Comparison of ENCODE assay signal across 24 cellular contexts in the genomic region with DNA sequence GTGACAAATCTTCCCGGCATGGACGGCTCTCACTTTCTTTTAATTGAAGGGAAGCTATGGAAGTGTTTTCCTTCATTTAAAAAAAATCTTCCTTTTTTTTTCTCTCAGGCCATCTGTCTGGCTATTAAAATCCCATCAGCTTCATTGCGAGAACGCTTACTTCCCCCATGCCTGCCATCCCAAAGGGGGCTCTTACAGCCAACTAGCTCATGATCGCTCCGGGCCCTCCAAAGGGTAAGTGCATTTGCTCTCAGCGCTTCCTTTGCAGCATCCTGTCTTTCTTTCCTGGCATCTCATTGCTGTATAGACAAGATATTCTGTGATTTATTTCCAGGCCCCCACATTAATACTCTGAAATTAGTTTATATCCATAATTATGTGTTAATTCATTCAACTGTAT. TPM values are rescaled to one million over a fixed set of nuclear protein-coding genes. Genes with fewer than 3 reads are reported as not detected.
DNase-seq lines count a peak whose midpoint lies in the region; ATAC-seq and TF ChIP-seq lines count a peak whose summit lies in the region.
"Had no signal": no experiment of that assay in that cellular context is flagged by ENCODE, and none has a peak within 500 bp of the region (broad histone marks: within the 10 kb centered on the region; RNA-seq: fewer than 3 reads in every experiment).

No MANE protein-coding gene starts in this region.

- H3K9me3 Mint-ChIP-seq in glutamatergic neuron (ENCODE audit: unreplicated experiment), result peaks cover 9% of the 10 kb centered on the region
- H3K9me3 Mint-ChIP-seq: CD14-positive monocyte; CD4-positive, alpha-beta T cell had no signal

- DNase-seq in D341Med (ENCODE audit: low spot score) (peak; percentile 56), NCI-H2171 treated with DMSO at 0.1 percent for 48 hours (lab: John Stamatoyannopoulos, UW) (peak; percentile 93), NCI-H69 (lab: John Stamatoyannopoulos, UW) (peak; percentile 6), glutamatergic neuron (peak; percentile 57), HK-2 (ENCODE audit: unreplicated experiment) (no peak), Right ventricle myocardium inferior (ENCODE audit: missing footprints) (no peak)
- DNase-seq: 8988T; ACHN; AML-193; BE2C; CD4-positive, alpha-beta T cell; CD8-positive, alpha-beta memory T cell; DMS53; DMS79 treated with DMSO at 0.1 percent for 48 hours; GF-D8; GM23248; H7; HCEC 1CT had no signal

- H3K4me1 Mint-ChIP-seq in glutamatergic neuron (ENCODE audit: low read depth, unreplicated experiment), result peaks cover 49% of the 10 kb centered on the region

- peak overlapping the region; percentile 83 for H3K27ac Mint-ChIP-seq in glutamatergic neuron (ENCODE audit: unreplicated experiment)
- H3K27ac Mint-ChIP-seq: CD14-positive monocyte; CD4-positive, alpha-beta T cell; CD8-positive, alpha-beta memory T cell had no signal

- H3K4me3 Mint-ChIP-seq in glutamatergic neuron (ENCODE audit: unreplicated experiment), result peak overlapping the region; percentile 68
- H3K4me3 Mint-ChIP-seq: CD4-positive, alpha-beta T cell; CD8-positive, alpha-beta memory T cell had no signal

- intact Hi-C loops in Right ventricle myocardium inferior (cut with DNase I), result no loop called here

- no peaks in the 10 kb centered on the region for H3K36me3 Mint-ChIP-seq in glutamatergic neuron (ENCODE audit: unreplicated experiment)
- H3K36me3 Mint-ChIP-seq: CD14-positive monocyte; CD8-positive, alpha-beta memory T cell had no signal

- TF ChIP-seq CTCF in glutamatergic neuron (IDR thresholded peaks at IDR 0.05; ENCODE audit: partially characterized antibody, unreplicated experiment), result no peak

- ATAC-seq in SK-N-SH treated with all-trans-retinoic acid at 6 μM for 48 hours, result no peak
- ATAC-seq in Right ventricle myocardium inferior, result no peak
- ATAC-seq: A549 had no signal

- peaks cover 6% of the 10 kb centered on the region for H3K27me3 Mint-ChIP-seq in glutamatergic neuron (ENCODE audit: unreplicated experiment)

TF ChIP-seq in SK-N-SH treated with all-trans-retinoic acid at 6 μM for 48 hours, 23 proteins besides CTCF, POLR2A, EP300 and RAD21:
- TF ChIP-seq ZC3H10 (CRISPR knock-in tag; IDR thresholded peaks at IDR 0.05), result no peak

RNA-seq across cellular contexts. Expression of a gene that starts 20.7 kb away (rescaled TPM):
- total RNA-seq in glutamatergic neuron (ENCODE audit: unreplicated experiment), result 28.3 TPM
- total RNA-seq in Right ventricle myocardium inferior, result not detected
- total RNA-seq: CD4-positive, alpha-beta T cell; CD8-positive, alpha-beta memory T cell; Daoy; G401; GM23248; H1; H7 had no signal

Comparison
In these comparisons a context has a peak if more than half of its experiments do, and no peak if none do; other contexts are left out.
1. DNase-seq: peak in D341Med (single experiment), NCI-H2171 treated with DMSO at 0.1 percent for 48 hours (single experiment), NCI-H69 (single experiment) and glutamatergic neuron (single experiment); none in HK-2 (single experiment) and Right ventricle myocardium inferior (single experiment).
2. RNA of a gene that starts 20.7 kb away (total RNA-seq): 28.3 TPM in glutamatergic neuron (single experiment); not detected in Right ventricle myocardium inferior (single experiment); every median in the first group is over 10 times any median in the second.